Comparison of ENCODE assay signal across 8 cellular contexts in the genomic region with DNA sequence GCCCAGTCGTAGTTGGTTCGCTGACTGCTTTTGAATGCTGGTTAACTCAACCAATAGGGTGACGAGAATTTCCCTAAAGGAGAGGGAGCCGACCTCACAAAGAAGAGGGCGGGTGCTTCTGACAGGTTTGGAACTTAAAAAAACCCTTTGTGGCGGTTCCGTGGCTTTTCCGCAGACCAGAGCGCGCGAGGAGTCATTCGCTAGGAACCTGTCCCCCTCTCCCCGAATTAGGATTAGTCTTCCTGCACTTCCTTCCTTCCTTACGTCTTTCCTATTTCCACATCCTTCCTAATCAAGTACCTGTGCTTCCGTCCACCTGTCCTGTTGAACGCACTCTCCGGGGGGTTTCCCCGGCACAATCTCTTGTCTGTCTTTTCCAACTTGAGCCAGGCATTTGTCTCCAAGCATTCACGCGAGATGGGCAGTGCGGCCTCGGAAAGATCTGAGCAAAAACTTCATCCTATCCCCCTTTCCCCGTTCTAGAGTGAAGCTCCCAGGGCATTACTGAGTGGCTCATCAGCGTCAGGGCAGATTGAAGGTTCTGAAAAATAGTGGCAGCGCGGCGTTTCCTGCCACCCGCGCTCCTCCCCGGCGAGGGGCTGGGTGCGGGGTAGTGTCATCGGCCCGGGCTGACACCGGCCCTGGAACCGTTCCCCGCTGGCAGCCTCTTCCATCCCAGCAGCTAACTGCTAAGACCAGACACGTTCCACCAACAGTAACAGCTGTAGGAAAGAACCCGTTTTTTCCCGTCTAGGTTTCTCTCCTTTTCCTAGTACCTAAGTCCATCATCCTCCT.
A peak's percentile ranks its signal among the peaks of the same experiment; 100 is the strongest.
DNase-seq lines count a peak whose midpoint lies in the region; ATAC-seq and TF ChIP-seq lines count a peak whose summit lies in the region.

No MANE protein-coding gene starts in this region.

- ATAC-seq in GM19023 (IDR thresholded peaks at IDR 0.05; ENCODE audit: unreplicated experiment), result peak; percentile 76
- peak; percentile 81 for ATAC-seq in HG03280 (IDR thresholded peaks at IDR 0.05; ENCODE audit: unreplicated experiment)
- ATAC-seq in activated CD4-positive, CD25-positive, alpha-beta regulatory T cell treated with anti-CD3 and anti-CD28 coated beads, Interleukin-2, amount 50 U/mL, for 24 hours, result peak; percentile 87 to 88

- no peak for TF ChIP-seq CTCF in AG09319 (IDR thresholded peaks at IDR 0.05; ENCODE audit: low read depth, low read length)

- DNase-seq in AG09319 (ENCODE audit: extremely low read depth, low read depth), result peak; percentile 91
- DNase-seq in NCI-H446 (lab: John Stamatoyannopoulos, UW), result peak; percentile 87 to 94
- DNase-seq in cerebellar cortex (ENCODE audit: low spot score), result peak; percentile 99
- DNase-seq in islet precursor cell, result peak; percentile 95
- DNase-seq in stimulated activated CD4-positive, alpha-beta T cell treated with anti-CD3 and anti-CD28 coated beads, Interleukin-12 subunit alpha, Interleukin-12 subunit beta, amount 100 ng/mL, for 48 hours (ENCODE audit: low read depth in 2 of 3, low spot score in 1 of 3), result peak; percentile 62 to 67 (median 66)

Comparison
In these comparisons a context has a peak if more than half of its experiments do, and no peak if none do; other contexts are left out.
1. Peak in every context shown above with its lines: DNase-seq and ATAC-seq.